Comparison of ENCODE assay signal across 8 cellular contexts in genomic region chr14:76956253-76957090, GRCh38.
DNase-seq lines count a peak whose midpoint lies in the region; ATAC-seq and TF ChIP-seq lines count a peak whose summit lies in the region.

No MANE protein-coding gene starts in this region.

- POLR2A ChIA-PET in GM10248 (lab: Yijun Ruan, JAX) = no interaction called here

- CTCF ChIA-PET in GM10248 (lab: Yijun Ruan, JAX) = interaction anchor here (0.9 to 1.8 kb wide), 7 partner anchors 9 to 114 kb away, joined by 3 to 8 read pairs (median 5); no protein-coding TSS in a partner anchor

- H3K4me3 ChIP-seq in astrocyte of the cerebellum (ENCODE audit: low read depth, low read length) (no peak overlapping the region), retinal pigment epithelial cell (ENCODE audit: low read length) (peak overlapping the region; percentile 28)

- in situ Hi-C loops in astrocyte of the cerebellum (cut with HindIII; ENCODE audit: low sequenced_read_pairs) = loop anchor here (10.0 kb wide), 1 partner anchor 88 kb away; no protein-coding TSS in a partner anchor

- TF ChIP-seq CTCF in GM10248 (IDR thresholded peaks at IDR 0.05; ENCODE audit: control extremely low read depth, extremely low read depth, low read depth, missing control alignments) (no peak), astrocyte of the cerebellum (IDR thresholded peaks at IDR 0.05; ENCODE audit: low read depth, low read length, missing control alignments) (no peak), retinal pigment epithelial cell (conservative IDR thresholded peaks at IDR 0.05; ENCODE audit: low read depth, low read length) (peak; percentile 10)

- DNase-seq in GM10248 (ENCODE audit: extremely low spot score) (peak; percentile 54), NCI-H2081 (lab: John Stamatoyannopoulos, UW) (peak; percentile 93 to 95), T1000 (lab: John Stamatoyannopoulos, UW) (peak; percentile 90), astrocyte of the cerebellum (ENCODE audit: low read depth) (peak; percentile 41), hippocampal formation (lab: John Stamatoyannopoulos, UW) (peak; percentile 92 to 94), retinal pigment epithelial cell (ENCODE audit: low read depth) (no peak)

- ATAC-seq in HG02798 (IDR thresholded peaks at IDR 0.05; ENCODE audit: poor library complexity, unreplicated experiment) (peak; percentile 40), HG03469 (IDR thresholded peaks at IDR 0.05; ENCODE audit: unreplicated experiment) (no peak)
